In the genomic region with DNA sequence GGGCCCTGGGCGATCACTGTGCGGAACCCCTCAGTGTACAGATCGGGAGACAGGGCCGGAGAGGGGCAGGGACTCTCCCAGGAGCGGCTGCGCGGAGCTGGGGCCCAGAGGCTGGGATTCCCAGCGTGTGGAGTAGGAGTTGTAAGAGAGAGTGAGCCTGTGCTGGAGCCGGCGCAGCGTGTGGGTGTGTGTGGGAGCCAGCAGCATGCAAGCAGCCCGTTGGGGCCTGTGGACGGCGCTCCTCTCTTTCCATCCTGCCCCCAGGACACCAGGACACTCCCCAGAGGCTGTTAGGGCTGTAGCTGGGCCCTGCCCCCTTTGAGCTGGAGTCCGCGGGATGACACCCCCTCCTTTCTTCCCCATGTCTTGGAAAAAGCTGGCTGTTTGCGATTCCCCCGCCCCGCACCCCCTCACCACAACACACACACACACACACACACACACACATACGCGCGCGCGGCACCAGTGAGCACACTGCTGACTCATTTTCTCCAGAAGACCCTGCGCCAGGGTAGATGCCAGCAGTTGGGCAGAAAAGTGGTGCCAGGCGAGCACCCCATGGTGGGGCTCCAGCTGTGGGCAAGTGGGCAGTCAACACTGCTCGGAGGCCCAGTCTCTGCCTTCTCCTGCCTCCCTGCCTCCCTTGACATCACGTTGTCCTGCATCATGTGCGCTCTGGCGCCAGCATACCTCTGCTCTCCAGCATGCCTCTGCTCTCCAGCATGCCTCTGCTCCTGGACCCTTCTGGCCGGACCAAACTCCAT, we compare ENCODE assay signal across 8 cellular contexts. TPM values are rescaled to one million over a fixed set of nuclear protein-coding genes. Genes with fewer than 3 reads are reported as not detected.
DNase-seq lines count a peak whose midpoint lies in the region; ATAC-seq and TF ChIP-seq lines count a peak whose summit lies in the region.

No MANE protein-coding gene starts in this region.

- no peaks in the 10 kb centered on the region for H3K9me3 ChIP-seq in uterus

- peaks cover 2% of the 10 kb centered on the region for H3K36me3 Mint-ChIP-seq in activated T-helper 1 cell treated with anti-CD3 and anti-CD28 coated beads, Interleukin-12 subunit alpha, Interleukin-12 subunit beta, Interleukin-2, Interleukin-4 antibody, amounts not matched to agents 30 ng/mL and 10 ng/mL and 1 ng/mL, durations not matched to agents 14 hours and 24 hours and 36 hours (ENCODE audit: low read depth)
- peaks cover 6% of the 10 kb centered on the region for H3K36me3 Mint-ChIP-seq in nephron (ENCODE audit: low read depth)

- H3K27me3 Mint-ChIP-seq in activated T-helper 1 cell treated with anti-CD3 and anti-CD28 coated beads, Interleukin-12 subunit alpha, Interleukin-12 subunit beta, Interleukin-2, Interleukin-4 antibody, amounts not matched to agents 30 ng/mL and 10 ng/mL and 1 ng/mL, durations not matched to agents 14 hours and 24 hours and 36 hours (ENCODE audit: insufficient read depth): peaks cover 41% of the 10 kb centered on the region
- H3K27me3 Mint-ChIP-seq in nephron (ENCODE audit: low read depth): peaks cover 20% of the 10 kb centered on the region

- peaks cover 0 to 17% of the 10 kb centered on the region in 2 donors for H3K4me1 ChIP-seq in uterus

- H3K9me3 Mint-ChIP-seq in activated T-helper 1 cell treated with anti-CD3 and anti-CD28 coated beads, Interleukin-12 subunit alpha, Interleukin-12 subunit beta, Interleukin-2, Interleukin-4 antibody, amounts not matched to agents 30 ng/mL and 10 ng/mL and 1 ng/mL, durations not matched to agents 14 hours and 24 hours and 36 hours: no peaks in the 10 kb centered on the region
- no peaks in the 10 kb centered on the region for H3K9me3 Mint-ChIP-seq in nephron

- H3K36me3 ChIP-seq in uterus: no peaks in the 10 kb centered on the region

- peak; percentile 61 for DNase-seq in A172 (ENCODE audit: low spot score)
- peak; percentile 41 for DNase-seq in HPDE6-E6E7 (ENCODE audit: extremely low spot score)
- DNase-seq in activated T-helper 1 cell treated with anti-CD3 and anti-CD28 coated beads, Interleukin-12 subunit alpha, Interleukin-12 subunit beta, Interleukin-2, Interleukin-4 antibody, amounts not matched to agents 30 ng/mL and 10 ng/mL and 1 ng/mL, durations not matched to agents 14 hours and 24 hours and 36 hours (ENCODE audit: low spot score): no peak
- peak; percentile 68 for DNase-seq in fibroblast of the aortic adventitia (ENCODE audit: low read depth)
- DNase-seq in uterus: peak; percentile 75 to 80
- no peak for DNase-seq in KG1 (lab: John Stamatoyannopoulos, UW)

- ATAC-seq in GM19035 (IDR thresholded peaks at IDR 0.05; ENCODE audit: unreplicated experiment): no peak

- H3K27me3 ChIP-seq in uterus: no peaks in the 10 kb centered on the region

- H3K4me3 ChIP-seq in fibroblast of the aortic adventitia (ENCODE audit: low read depth, low read length) (peak overlapping the region; percentile 76), uterus (peak overlapping the region; percentile 48 to 69)

- peak overlapping the region; percentile 87 for H3K4me3 Mint-ChIP-seq in activated T-helper 1 cell treated with anti-CD3 and anti-CD28 coated beads, Interleukin-12 subunit alpha, Interleukin-12 subunit beta, Interleukin-2, Interleukin-4 antibody, amounts not matched to agents 30 ng/mL and 10 ng/mL and 1 ng/mL, durations not matched to agents 14 hours and 24 hours and 36 hours
- peak overlapping the region; percentile 92 to 97 (median 96) for H3K4me3 Mint-ChIP-seq in nephron

- TF ChIP-seq CTCF in fibroblast of the aortic adventitia (IDR thresholded peaks at IDR 0.05; ENCODE audit: insufficient read depth, low read length) (no peak), nephron (IDR thresholded peaks at IDR 0.05; ENCODE audit: unreplicated experiment in 3 of 3) (no peak), uterus (IDR thresholded peaks at IDR 0.05) (peak in 3 of 4 experiments; percentile 4 to 21 (median 6))

- intact Hi-C loops in activated T-helper 1 cell treated with anti-CD3 and anti-CD28 coated beads, Interleukin-12 subunit alpha, Interleukin-12 subunit beta, Interleukin-2, Interleukin-4 antibody, amounts not matched to agents 30 ng/mL and 10 ng/mL and 1 ng/mL, durations not matched to agents 14 hours and 24 hours and 36 hours (cut with micrococcal nuclease): loop anchor here (5.0 to 10.0 kb wide), 3 partner anchors 240 to 498 kb away; partner anchors contain the start of genes TEX53 and WHRN
- intact Hi-C loops in uterus (cut with DNase I; ENCODE audit: low total_unique reads): no loop called here

- H3K27ac Mint-ChIP-seq in activated T-helper 1 cell treated with anti-CD3 and anti-CD28 coated beads, Interleukin-12 subunit alpha, Interleukin-12 subunit beta, Interleukin-2, Interleukin-4 antibody, amounts not matched to agents 30 ng/mL and 10 ng/mL and 1 ng/mL, durations not matched to agents 14 hours and 24 hours and 36 hours: peak overlapping the region; percentile 74
- H3K27ac Mint-ChIP-seq in nephron: peak overlapping the region; percentile 78 to 93 (median 81)

- TF ChIP-seq POLR2A in uterus (IDR thresholded peaks at IDR 0.05): no peak

- H3K4me1 Mint-ChIP-seq in activated T-helper 1 cell treated with anti-CD3 and anti-CD28 coated beads, Interleukin-12 subunit alpha, Interleukin-12 subunit beta, Interleukin-2, Interleukin-4 antibody, amounts not matched to agents 30 ng/mL and 10 ng/mL and 1 ng/mL, durations not matched to agents 14 hours and 24 hours and 36 hours (ENCODE audit: low read depth): peaks cover 16% of the 10 kb centered on the region
- peaks cover 53% of the 10 kb centered on the region for H3K4me1 Mint-ChIP-seq in nephron

- peak overlapping the region; percentile 81 to 86 for H3K27ac ChIP-seq in uterus

RNA-seq across cellular contexts. Expression of gene COL27A1, which starts 1.5 kb away (rescaled TPM):
- 8.2 and 8.4 TPM in 2 replicates for total RNA-seq in A172 (2014; rRNA removed; shearing (Covaris generic))
- 6.1 and 7.4 TPM in 2 replicates for total RNA-seq in activated T-helper 1 cell treated with anti-CD3 and anti-CD28 coated beads, Interleukin-12 subunit alpha, Interleukin-12 subunit beta, Interleukin-2, Interleukin-4 antibody, amounts not matched to agents 30 ng/mL and 10 ng/mL and 1 ng/mL, durations not matched to agents 14 hours and 24 hours and 36 hours
- total RNA-seq in fibroblast of the aortic adventitia (ENCODE audit: low replicate concordance) (2.1 and 9.6 TPM in 2 replicates), uterus (10 to 100 TPM in 3 of 4 donors, 1 to 10 TPM in 1; 7.9 to 52.9 (median 43.3) TPM)

RNA-seq across cellular contexts. Expression of gene KIF12, which starts 57.7 kb away (rescaled TPM):
- total RNA-seq in A172 (2014; rRNA removed; shearing (Covaris generic)): 0.03 and 0.07 TPM in 2 replicates
- total RNA-seq in activated T-helper 1 cell treated with anti-CD3 and anti-CD28 coated beads, Interleukin-12 subunit alpha, Interleukin-12 subunit beta, Interleukin-2, Interleukin-4 antibody, amounts not matched to agents 30 ng/mL and 10 ng/mL and 1 ng/mL, durations not matched to agents 14 hours and 24 hours and 36 hours: not detected in 2 replicates
- total RNA-seq in fibroblast of the aortic adventitia (ENCODE audit: low replicate concordance): not detected in 2 replicates
- total RNA-seq in uterus: 1 to 10 TPM; 1.5 to 5.4 (median 2.7) TPM

Comparison
In these comparisons a context has a peak if more than half of its experiments do, and no peak if none do; other contexts are left out.
1. DNase-seq: peak in A172 (single experiment), HPDE6-E6E7 (single experiment), fibroblast of the aortic adventitia (single experiment) and uterus (2 of 2); none in activated T-helper 1 cell treated with anti-CD3 and anti-CD28 coated beads, Interleukin-12 subunit alpha, Interleukin-12 subunit beta, Interleukin-2, Interleukin-4 antibody, amounts not matched to agents 30 ng/mL and 10 ng/mL and 1 ng/mL, durations not matched to agents 14 hours and 24 hours and 36 hours (single experiment) and KG1 (single experiment).
2. CTCF ChIP-seq: peak in uterus (3 of 4); none in fibroblast of the aortic adventitia (single experiment) and nephron (0 of 3).